In genomic region chr3:70871909-70872656, GRCh38 we compare ENCODE assay signal across 15 cellular contexts.
DNase-seq lines count a peak whose midpoint lies in the region; ATAC-seq and TF ChIP-seq lines count a peak whose summit lies in the region.
"Had no signal": no experiment of that assay in that cellular context is flagged by ENCODE, and none has a peak within 500 bp of the region (broad histone marks: within the 10 kb centered on the region; RNA-seq: fewer than 3 reads in every experiment).

No MANE protein-coding gene starts in this region.

- ATAC-seq in Right ventricle myocardium superior (ENCODE audit: poor library complexity) (peak; percentile 57), heart left ventricle (no peak), body of pancreas (peak; percentile 18)
- ATAC-seq: activated CD8-positive, alpha-beta T cell treated with anti-CD3 and anti-CD28 coated beads, Interleukin-2, amount 10 ng/mL, durations not matched to agents 7 days and 5 days; left colon had no signal

- H3K27me3 ChIP-seq in heart left ventricle (no peaks in the 10 kb centered on the region), body of pancreas (no peaks in the 10 kb centered on the region)
- H3K27me3 ChIP-seq: Peyer's patch, tibial nerve had no signal

- DNase-seq in Right ventricle myocardium superior = no peak
- no peak for DNase-seq in heart left ventricle
- peak in 1 of 4 donors; percentile 35 for DNase-seq in body of pancreas
- DNase-seq in kidney glomerular epithelial cell (lab: John Stamatoyannopoulos, UW) = peak; percentile 73
- DNase-seq in NCI-H187 (lab: John Stamatoyannopoulos, UW) = no peak
- DNase-seq in iPS-NIHi7 (ENCODE audit: extremely low spot score) = no peak
- no peak for DNase-seq in GM13976 (ENCODE audit: low spot score)
- DNase-seq in activated CD4-positive, alpha-beta T cell treated with anti-CD3 and anti-CD28 coated beads, Interleukin-2, amount 50 U/mL, for 4 hours = no peak
- DNase-seq: activated CD8-positive, alpha-beta T cell treated with anti-CD3 and anti-CD28 coated beads, Interleukin-2, amount 10 ng/mL, durations not matched to agents 7 days and 5 days; activated naive CD4-positive, alpha-beta T cell treated with Interleukin-2 at 50 U/mL for 16 hours; glutamatergic neuron; H9; left colon; Peyer's patch had no signal

- in situ Hi-C loops in GM13976 (cut with MboI; ENCODE audit: low sequenced_read_pairs, unreplicated experiment) = no loop called here

- no peak overlapping the region for H3K27ac ChIP-seq in heart left ventricle
- H3K27ac ChIP-seq in body of pancreas = no peak overlapping the region
- H3K27ac ChIP-seq: Peyer's patch, tibial nerve had no signal

- no peaks in the 10 kb centered on the region for H3K36me3 ChIP-seq in heart left ventricle
- H3K36me3 ChIP-seq in body of pancreas (replicated peaks in 1 of 2; ENCODE audit: insufficient read depth in 1 of 2, low read depth in 2 of 2) = no peaks in the 10 kb centered on the region
- H3K36me3 ChIP-seq: Peyer's patch, tibial nerve had no signal

- intact Hi-C loops in Right ventricle myocardium superior (cut with DNase I) = no loop called here
- intact Hi-C loops in heart left ventricle (cut with DNase I) = no loop called here
- intact Hi-C loops in body of pancreas (cut with DNase I) = no loop called here

- WGBS in heart left ventricle, 4 donors = 84 to 90% (median 88%) methylated on average over 4 of the region's 4 CpGs
- 72 to 84% methylated on average over 4 of the region's 4 CpGs for WGBS in body of pancreas, 2 donors

- TF ChIP-seq POLR2A in heart left ventricle (IDR thresholded peaks at IDR 0.05) (no peak), body of pancreas (IDR thresholded peaks at IDR 0.05) (no peak)

- no peak for TF ChIP-seq CTCF in heart left ventricle (IDR thresholded peaks at IDR 0.05)
- TF ChIP-seq CTCF in body of pancreas (IDR thresholded peaks at IDR 0.05) = no peak
- TF ChIP-seq CTCF in GM13976 (IDR thresholded peaks at IDR 0.05; ENCODE audit: borderline replicate concordance, control extremely low read depth, extremely low read depth, insufficient read depth, missing control alignments) = no peak

- H3K4me1 ChIP-seq in heart left ventricle (no peaks in the 10 kb centered on the region), body of pancreas (no peaks in the 10 kb centered on the region)
- H3K4me1 ChIP-seq: Peyer's patch, tibial nerve had no signal

- H3K4me3 ChIP-seq in heart left ventricle = no peak overlapping the region
- no peak overlapping the region for H3K4me3 ChIP-seq in body of pancreas
- H3K4me3 ChIP-seq: Peyer's patch, tibial nerve had no signal

- peaks cover 0 to 15% (median 0%) of the 10 kb centered on the region in 12 donors for H3K9me3 ChIP-seq in heart left ventricle
- H3K9me3 ChIP-seq in body of pancreas = no peaks in the 10 kb centered on the region

Comparison
In these comparisons a context has a peak if more than half of its experiments do, and no peak if none do; other contexts are left out.
1. ATAC-seq: peak in Right ventricle myocardium superior (single experiment) and body of pancreas (single experiment); none in heart left ventricle (0 of 4).